1 cellular context compared by ENCODE assay signal in genomic region chr7:129009437-129009836, GRCh38.
TF ChIP-seq lines count a peak whose summit lies in the region.

No MANE protein-coding gene starts in this region.

TF ChIP-seq in GM12878, 131 proteins besides CTCF, POLR2A, EP300 and RAD21 (continued from another document and continues in another):
- TF ChIP-seq E2F8 (IDR thresholded peaks at IDR 0.05; ENCODE audit: low read depth, partially characterized antibody) (no peak), MYC (IDR thresholded peaks at IDR 0.05; ENCODE audit: insufficient read depth, insufficient read length, insufficient replicate concordance, low read length, severe bottlenecking) (no peak), RBBP5 (conservative IDR thresholded peaks at IDR 0.05) (no peak), PRDM15 (CRISPR knock-in tag; IDR thresholded peaks at IDR 0.05) (no peak), CHD2 (IDR thresholded peaks at IDR 0.05; ENCODE audit: borderline replicate concordance, low read depth, low read length) (peak; percentile 47; the same call in 1 of the 2 replicates), ZBTB33 (IDR thresholded peaks at IDR 0.05) (no peak), STAT1 (conservative IDR thresholded peaks at IDR 0.05) (no peak), IRF4 (IDR thresholded peaks at IDR 0.05; ENCODE audit: low read depth, low read length) (peak; percentile 46; the same call in 1 of the 2 replicates), DPF2 (IDR thresholded peaks at IDR 0.05) (peak; percentile 46; the same call in 1 of the 2 replicates), IKZF1 (conservative IDR thresholded peaks at IDR 0.05) (peak; percentile 45), SMARCA5 (IDR thresholded peaks at IDR 0.05) (no peak), RAD51 (IDR thresholded peaks at IDR 0.05) (peak; percentile 89), MEF2A (IDR thresholded peaks at IDR 0.05; ENCODE audit: insufficient read depth, low read depth, low read length) (peak; percentile 63), E2F4 (IDR thresholded peaks at IDR 0.05; ENCODE audit: low read depth, low read length) (no peak), ZNF24 (IDR thresholded peaks at IDR 0.05) (no peak), NR2F1 (conservative IDR thresholded peaks at IDR 0.05) (no peak), ZNF274 (IDR thresholded peaks at IDR 0.05; ENCODE audit: insufficient read depth, insufficient read length) (no peak), MEF2B (IDR thresholded peaks at IDR 0.05; ENCODE audit: partially characterized antibody, poor library complexity, severe bottlenecking) (peak; percentile 89), PBX3 (IDR thresholded peaks at IDR 0.05; ENCODE audit: insufficient replicate concordance, low read depth, low read length) (peak; percentile 84), SRF (IDR thresholded peaks at IDR 0.05; ENCODE audit: low read depth in 2 of 2, low read length in 2 of 2) (no peak), FOXK2 (IDR thresholded peaks at IDR 0.05) (no peak), CREM (IDR thresholded peaks at IDR 0.05; ENCODE audit: low read depth) (peak; percentile 82), YY1 (IDR thresholded peaks at IDR 0.05; ENCODE audit: low read depth, low read length) (no peak), TCF12 (IDR thresholded peaks at IDR 0.05; ENCODE audit: low read depth, low read length) (no peak), RCOR1 (conservative IDR thresholded peaks at IDR 0.05; ENCODE audit: low read depth, low read length) (no peak), GATAD2B (conservative IDR thresholded peaks at IDR 0.05; ENCODE audit: low read depth) (no peak), RB1 (IDR thresholded peaks at IDR 0.05; ENCODE audit: borderline replicate concordance) (no peak), POLR2AphosphoS5 (IDR thresholded peaks at IDR 0.05; ENCODE audit: low read length) (no peak), CBX3 (IDR thresholded peaks at IDR 0.05; ENCODE audit: borderline replicate concordance, low read depth) (no peak)
- TF ChIP-seq, protein P1, sequence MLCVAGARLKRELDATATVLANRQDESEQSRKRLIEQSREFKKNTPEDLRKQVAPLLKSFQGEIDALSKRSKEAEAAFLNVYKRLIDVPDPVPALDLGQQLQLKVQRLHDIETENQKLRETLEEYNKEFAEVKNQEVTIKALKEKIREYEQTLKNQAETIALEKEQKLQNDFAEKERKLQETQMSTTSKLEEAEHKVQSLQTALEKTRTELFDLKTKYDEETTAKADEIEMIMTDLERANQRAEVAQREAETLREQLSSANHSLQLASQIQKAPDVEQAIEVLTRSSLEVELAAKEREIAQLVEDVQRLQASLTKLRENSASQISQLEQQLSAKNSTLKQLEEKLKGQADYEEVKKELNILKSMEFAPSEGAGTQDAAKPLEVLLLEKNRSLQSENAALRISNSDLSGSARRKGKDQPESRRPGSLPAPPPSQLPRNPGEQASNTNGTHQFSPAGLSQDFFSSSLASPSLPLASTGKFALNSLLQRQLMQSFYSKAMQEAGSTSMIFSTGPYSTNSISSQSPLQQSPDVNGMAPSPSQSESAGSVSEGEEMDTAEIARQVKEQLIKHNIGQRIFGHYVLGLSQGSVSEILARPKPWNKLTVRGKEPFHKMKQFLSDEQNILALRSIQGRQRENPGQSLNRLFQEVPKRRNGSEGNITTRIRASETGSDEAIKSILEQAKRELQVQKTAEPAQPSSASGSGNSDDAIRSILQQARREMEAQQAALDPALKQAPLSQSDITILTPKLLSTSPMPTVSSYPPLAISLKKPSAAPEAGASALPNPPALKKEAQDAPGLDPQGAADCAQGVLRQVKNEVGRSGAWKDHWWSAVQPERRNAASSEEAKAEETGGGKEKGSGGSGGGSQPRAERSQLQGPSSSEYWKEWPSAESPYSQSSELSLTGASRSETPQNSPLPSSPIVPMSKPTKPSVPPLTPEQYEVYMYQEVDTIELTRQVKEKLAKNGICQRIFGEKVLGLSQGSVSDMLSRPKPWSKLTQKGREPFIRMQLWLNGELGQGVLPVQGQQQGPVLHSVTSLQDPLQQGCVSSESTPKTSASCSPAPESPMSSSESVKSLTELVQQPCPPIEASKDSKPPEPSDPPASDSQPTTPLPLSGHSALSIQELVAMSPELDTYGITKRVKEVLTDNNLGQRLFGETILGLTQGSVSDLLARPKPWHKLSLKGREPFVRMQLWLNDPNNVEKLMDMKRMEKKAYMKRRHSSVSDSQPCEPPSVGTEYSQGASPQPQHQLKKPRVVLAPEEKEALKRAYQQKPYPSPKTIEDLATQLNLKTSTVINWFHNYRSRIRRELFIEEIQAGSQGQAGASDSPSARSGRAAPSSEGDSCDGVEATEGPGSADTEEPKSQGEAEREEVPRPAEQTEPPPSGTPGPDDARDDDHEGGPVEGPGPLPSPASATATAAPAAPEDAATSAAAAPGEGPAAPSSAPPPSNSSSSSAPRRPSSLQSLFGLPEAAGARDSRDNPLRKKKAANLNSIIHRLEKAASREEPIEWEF (IDR thresholded peaks at IDR 0.05; ENCODE audit: insufficient replicate concordance, low read depth, low read length): no peak
- TF ChIP-seq, protein P2, sequence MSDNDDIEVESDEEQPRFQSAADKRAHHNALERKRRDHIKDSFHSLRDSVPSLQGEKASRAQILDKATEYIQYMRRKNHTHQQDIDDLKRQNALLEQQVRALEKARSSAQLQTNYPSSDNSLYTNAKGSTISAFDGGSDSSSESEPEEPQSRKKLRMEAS (IDR thresholded peaks at IDR 0.05; ENCODE audit: low read depth, low read length): peak; percentile 86
- TF ChIP-seq, protein P3, sequence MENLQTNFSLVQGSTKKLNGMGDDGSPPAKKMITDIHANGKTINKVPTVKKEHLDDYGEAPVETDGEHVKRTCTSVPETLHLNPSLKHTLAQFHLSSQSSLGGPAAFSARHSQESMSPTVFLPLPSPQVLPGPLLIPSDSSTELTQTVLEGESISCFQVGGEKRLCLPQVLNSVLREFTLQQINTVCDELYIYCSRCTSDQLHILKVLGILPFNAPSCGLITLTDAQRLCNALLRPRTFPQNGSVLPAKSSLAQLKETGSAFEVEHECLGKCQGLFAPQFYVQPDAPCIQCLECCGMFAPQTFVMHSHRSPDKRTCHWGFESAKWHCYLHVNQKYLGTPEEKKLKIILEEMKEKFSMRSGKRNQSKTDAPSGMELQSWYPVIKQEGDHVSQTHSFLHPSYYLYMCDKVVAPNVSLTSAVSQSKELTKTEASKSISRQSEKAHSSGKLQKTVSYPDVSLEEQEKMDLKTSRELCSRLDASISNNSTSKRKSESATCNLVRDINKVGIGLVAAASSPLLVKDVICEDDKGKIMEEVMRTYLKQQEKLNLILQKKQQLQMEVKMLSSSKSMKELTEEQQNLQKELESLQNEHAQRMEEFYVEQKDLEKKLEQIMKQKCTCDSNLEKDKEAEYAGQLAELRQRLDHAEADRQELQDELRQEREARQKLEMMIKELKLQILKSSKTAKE (IDR thresholded peaks at IDR 0.05; ENCODE audit: low read depth, poor library complexity, severe bottlenecking): peak; percentile 67
- TF ChIP-seq, protein P4, sequence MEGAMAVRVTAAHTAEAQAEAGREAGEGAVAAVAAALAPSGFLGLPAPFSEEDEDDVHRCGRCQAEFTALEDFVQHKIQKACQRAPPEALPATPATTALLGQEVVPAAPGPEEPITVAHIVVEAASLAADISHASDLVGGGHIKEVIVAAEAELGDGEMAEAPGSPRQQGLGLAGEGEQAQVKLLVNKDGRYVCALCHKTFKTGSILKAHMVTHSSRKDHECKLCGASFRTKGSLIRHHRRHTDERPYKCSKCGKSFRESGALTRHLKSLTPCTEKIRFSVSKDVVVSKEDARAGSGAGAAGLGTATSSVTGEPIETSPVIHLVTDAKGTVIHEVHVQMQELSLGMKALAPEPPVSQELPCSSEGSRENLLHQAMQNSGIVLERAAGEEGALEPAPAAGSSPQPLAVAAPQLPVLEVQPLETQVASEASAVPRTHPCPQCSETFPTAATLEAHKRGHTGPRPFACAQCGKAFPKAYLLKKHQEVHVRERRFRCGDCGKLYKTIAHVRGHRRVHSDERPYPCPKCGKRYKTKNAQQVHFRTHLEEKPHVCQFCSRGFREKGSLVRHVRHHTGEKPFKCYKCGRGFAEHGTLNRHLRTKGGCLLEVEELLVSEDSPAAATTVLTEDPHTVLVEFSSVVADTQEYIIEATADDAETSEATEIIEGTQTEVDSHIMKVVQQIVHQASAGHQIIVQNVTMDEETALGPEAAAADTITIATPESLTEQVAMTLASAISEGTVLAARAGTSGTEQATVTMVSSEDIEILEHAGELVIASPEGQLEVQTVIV (IDR thresholded peaks at IDR 0.05; ENCODE audit: borderline replicate concordance, partially characterized antibody): no peak
- TF ChIP-seq, protein P5, sequence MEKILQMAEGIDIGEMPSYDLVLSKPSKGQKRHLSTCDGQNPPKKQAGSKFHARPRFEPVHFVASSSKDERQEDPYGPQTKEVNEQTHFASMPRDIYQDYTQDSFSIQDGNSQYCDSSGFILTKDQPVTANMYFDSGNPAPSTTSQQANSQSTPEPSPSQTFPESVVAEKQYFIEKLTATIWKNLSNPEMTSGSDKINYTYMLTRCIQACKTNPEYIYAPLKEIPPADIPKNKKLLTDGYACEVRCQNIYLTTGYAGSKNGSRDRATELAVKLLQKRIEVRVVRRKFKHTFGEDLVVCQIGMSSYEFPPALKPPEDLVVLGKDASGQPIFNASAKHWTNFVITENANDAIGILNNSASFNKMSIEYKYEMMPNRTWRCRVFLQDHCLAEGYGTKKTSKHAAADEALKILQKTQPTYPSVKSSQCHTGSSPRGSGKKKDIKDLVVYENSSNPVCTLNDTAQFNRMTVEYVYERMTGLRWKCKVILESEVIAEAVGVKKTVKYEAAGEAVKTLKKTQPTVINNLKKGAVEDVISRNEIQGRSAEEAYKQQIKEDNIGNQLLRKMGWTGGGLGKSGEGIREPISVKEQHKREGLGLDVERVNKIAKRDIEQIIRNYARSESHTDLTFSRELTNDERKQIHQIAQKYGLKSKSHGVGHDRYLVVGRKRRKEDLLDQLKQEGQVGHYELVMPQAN (conservative IDR thresholded peaks at IDR 0.05): no peak
